ENCODE assay signal across 20 cellular contexts in the genomic region with DNA sequence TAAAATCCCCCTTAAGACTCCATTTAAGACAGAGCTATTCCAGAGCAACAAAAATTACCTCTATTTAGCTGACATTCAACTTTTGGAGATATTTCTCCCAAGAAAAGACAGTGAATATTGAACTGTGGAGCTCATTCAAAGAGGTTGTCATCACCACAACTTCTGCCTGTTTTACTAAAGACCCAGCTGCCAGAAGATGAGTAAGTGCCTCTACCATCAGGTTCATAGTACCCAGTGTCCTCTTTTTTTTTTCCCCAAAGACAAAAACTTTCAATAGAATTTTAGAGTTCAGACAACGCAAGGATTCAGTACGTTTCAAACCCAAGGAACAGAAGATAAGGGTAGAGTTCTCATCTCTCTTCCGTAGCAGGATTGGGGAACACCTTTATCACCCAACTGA.
"Had no signal": no experiment of that assay in that cellular context is flagged by ENCODE, and none has a peak within 500 bp of the region (broad histone marks: within the 10 kb centered on the region; RNA-seq: fewer than 3 reads in every experiment).

No MANE protein-coding gene starts in this region.

- H3K9me3 ChIP-seq: ascending aorta, neutrophil, right atrium auricular region, upper lobe of left lung had no signal

- H3K4me1 ChIP-seq: upper lobe of left lung had no signal

- H3K27ac ChIP-seq: neutrophil, right atrium auricular region, upper lobe of left lung had no signal

- H3K27me3 ChIP-seq: ascending aorta, neutrophil, right atrium auricular region, upper lobe of left lung had no signal

- H3K4me3 ChIP-seq: ascending aorta, lung, right atrium auricular region, upper lobe of left lung had no signal

- H3K36me3 ChIP-seq: ascending aorta, neutrophil, right atrium auricular region, upper lobe of left lung had no signal

- DNase-seq: activated CD4-positive, alpha-beta T cell treated with anti-CD3 and anti-CD28 coated beads for 4 hours; activated CD8-positive, alpha-beta memory T cell treated with anti-CD3 and anti-CD28 coated beads, Interleukin-2, amount 50 U/mL, for 48 hours; activated CD8-positive, alpha-beta T cell treated with anti-CD3 and anti-CD28 coated beads, Interleukin-2, amount 10 ng/mL, durations not matched to agents 7 days and 5 days; activated naive CD4-positive, alpha-beta T cell; central memory CD4-positive, alpha-beta T cell; dermis blood vessel endothelial cell; endodermal cell; erythroblast; glutamatergic neuron; left colon; naive thymus-derived CD8-positive, alpha-beta T cell; posterior cingulate gyrus; stimulated activated CD4-positive, alpha-beta T cell treated with anti-CD3 and anti-CD28 coated beads, Interleukin-1b, Interleukin-23, amount 100 ng/mL, for 48 hours; stimulated activated naive B cell treated with anti-CD40 and anti-IgM and Interleukin-4, amounts not matched to agents 10 μg/mL and 1 μg/mL and 100 μg/mL, for 72 hours; substantia nigra; upper lobe of left lung had no signal
